Comparison of ENCODE assay signal across 13 cellular contexts in genomic region chr1:245645894-245646293, GRCh38.
DNase-seq lines count a peak whose midpoint lies in the region; ATAC-seq and TF ChIP-seq lines count a peak whose summit lies in the region.
"Had no signal": no experiment of that assay in that cellular context is flagged by ENCODE, and none has a peak within 500 bp of the region (broad histone marks: within the 10 kb centered on the region; RNA-seq: fewer than 3 reads in every experiment).

No MANE protein-coding gene starts in this region.

- POLR2A ChIA-PET in HEK293T (lab: Yijun Ruan, JAX), result no interaction called here

- no peak overlapping the region for H3K4me3 Mint-ChIP-seq in activated naive CD4-positive, alpha-beta T cell treated with anti-CD3 and anti-CD28 coated beads, Interleukin-2, amount 10 ng/mL, durations not matched to agents 7 days and 5 days
- no peak overlapping the region for H3K4me3 Mint-ChIP-seq in activated CD4-positive, alpha-beta T cell treated with anti-CD3 and anti-CD28 coated beads, Interleukin-2, amount 10 ng/mL, durations not matched to agents 24 days and 14 days
- H3K4me3 Mint-ChIP-seq: activated T-cell treated with anti-CD3 and anti-CD28 coated beads, Interleukin-2, amount 50 U/mL, for 72 hours had no signal

- TF ChIP-seq CTCF in GM12875 (IDR thresholded peaks at IDR 0.05; ENCODE audit: borderline replicate concordance, insufficient read depth, low read depth, low read length), result no peak

- H3K27ac Mint-ChIP-seq in activated naive CD4-positive, alpha-beta T cell treated with anti-CD3 and anti-CD28 coated beads, Interleukin-2, amount 10 ng/mL, durations not matched to agents 7 days and 5 days, result no peak overlapping the region
- H3K27ac Mint-ChIP-seq in activated CD4-positive, alpha-beta T cell treated with anti-CD3 and anti-CD28 coated beads, Interleukin-2, amount 10 ng/mL, durations not matched to agents 24 days and 14 days, result no peak overlapping the region
- H3K27ac Mint-ChIP-seq: activated T-cell treated with anti-CD3 and anti-CD28 coated beads, Interleukin-2, amount 50 U/mL, for 72 hours had no signal

- H3K4me1 Mint-ChIP-seq in activated naive CD4-positive, alpha-beta T cell treated with anti-CD3 and anti-CD28 coated beads, Interleukin-2, amount 10 ng/mL, durations not matched to agents 7 days and 5 days, result no peaks in the 10 kb centered on the region
- peaks cover 2% of the 10 kb centered on the region for H3K4me1 Mint-ChIP-seq in activated CD4-positive, alpha-beta T cell treated with anti-CD3 and anti-CD28 coated beads, Interleukin-2, amount 10 ng/mL, durations not matched to agents 24 days and 14 days

- peaks cover 14% of the 10 kb centered on the region for H3K9me3 Mint-ChIP-seq in activated naive CD4-positive, alpha-beta T cell treated with anti-CD3 and anti-CD28 coated beads, Interleukin-2, amount 10 ng/mL, durations not matched to agents 7 days and 5 days
- peaks cover 11% of the 10 kb centered on the region for H3K9me3 Mint-ChIP-seq in activated CD4-positive, alpha-beta T cell treated with anti-CD3 and anti-CD28 coated beads, Interleukin-2, amount 10 ng/mL, durations not matched to agents 24 days and 14 days

- H3K4me3 ChIP-seq in GM12875 (ENCODE audit: low read depth, low read length), result peak overlapping the region; percentile 46
- H3K4me3 ChIP-seq: lung had no signal

- CTCF ChIA-PET in activated naive CD4-positive, alpha-beta T cell treated with anti-CD3 and anti-CD28 coated beads, Interleukin-2, amount 10 ng/mL, durations not matched to agents 7 days and 5 days (lab: Charles Lee), result no interaction called here
- CTCF ChIA-PET in HEK293T (lab: Yijun Ruan, JAX), result no interaction called here

- intact Hi-C loops in activated CD4-positive, alpha-beta T cell treated with anti-CD3 and anti-CD28 coated beads, Interleukin-2, amount 10 ng/mL, durations not matched to agents 24 days and 14 days (cut with micrococcal nuclease), result no loop called here

- ATAC-seq in GM19043 (IDR thresholded peaks at IDR 0.05; ENCODE audit: low read depth, unreplicated experiment) (peak; percentile 54), HG02678 (IDR thresholded peaks at IDR 0.05; ENCODE audit: unreplicated experiment) (peak; percentile 72), HG03575 (IDR thresholded peaks at IDR 0.05; ENCODE audit: extremely low read depth, insufficient number of reproducible peaks, low FRiP score, unreplicated experiment) (peak; percentile 57)

- DNase-seq in activated naive CD4-positive, alpha-beta T cell treated with anti-CD3 and anti-CD28 coated beads, Interleukin-2, amount 10 ng/mL, durations not matched to agents 7 days and 5 days, result no peak
- DNase-seq in activated CD4-positive, alpha-beta T cell treated with anti-CD3 and anti-CD28 coated beads, Interleukin-2, amount 10 ng/mL, durations not matched to agents 24 days and 14 days, result no peak
- DNase-seq in HEK293T (ENCODE audit: extremely low spot score) (no peak), NCI-H345 (lab: John Stamatoyannopoulos, UW) (no peak)
- DNase-seq: activated T-cell treated with anti-CD3 and anti-CD28 coated beads, Interleukin-2, amount 50 U/mL, for 72 hours; AML-193; hippocampal formation; NCI-H2171 treated with DMSO at 0.1 percent for 48 hours had no signal

- no peaks in the 10 kb centered on the region for H3K36me3 Mint-ChIP-seq in activated naive CD4-positive, alpha-beta T cell treated with anti-CD3 and anti-CD28 coated beads, Interleukin-2, amount 10 ng/mL, durations not matched to agents 7 days and 5 days
- no peaks in the 10 kb centered on the region for H3K36me3 Mint-ChIP-seq in activated CD4-positive, alpha-beta T cell treated with anti-CD3 and anti-CD28 coated beads, Interleukin-2, amount 10 ng/mL, durations not matched to agents 24 days and 14 days (ENCODE audit: low read depth)

- H3K27me3 Mint-ChIP-seq in activated naive CD4-positive, alpha-beta T cell treated with anti-CD3 and anti-CD28 coated beads, Interleukin-2, amount 10 ng/mL, durations not matched to agents 7 days and 5 days, result peaks cover 7% of the 10 kb centered on the region
- no peaks in the 10 kb centered on the region for H3K27me3 Mint-ChIP-seq in activated CD4-positive, alpha-beta T cell treated with anti-CD3 and anti-CD28 coated beads, Interleukin-2, amount 10 ng/mL, durations not matched to agents 24 days and 14 days

TF ChIP-seq in HEK293T, 16 proteins besides CTCF, POLR2A, EP300 and RAD21:
- TF ChIP-seq ARNT (IDR thresholded peaks at IDR 0.05) (no peak), ELF4 (IDR thresholded peaks at IDR 0.05) (no peak), BHLHE40 (IDR thresholded peaks at IDR 0.05; ENCODE audit: borderline replicate concordance) (no peak), L3MBTL2 (conservative IDR thresholded peaks at IDR 0.05) (no peak), NFRKB (IDR thresholded peaks at IDR 0.05) (no peak), TARDBP (IDR thresholded peaks at IDR 0.05) (no peak), CTBP1 (IDR thresholded peaks at IDR 0.05; ENCODE audit: borderline replicate concordance) (no peak), FOXM1 (IDR thresholded peaks at IDR 0.05; ENCODE audit: borderline replicate concordance) (no peak), FOXA1 (IDR thresholded peaks at IDR 0.05) (no peak), SP1 (IDR thresholded peaks at IDR 0.05) (no peak), HDGF (IDR thresholded peaks at IDR 0.05; ENCODE audit: borderline replicate concordance) (no peak), SUZ12 (IDR thresholded peaks at IDR 0.05) (no peak), FOXK2 (IDR thresholded peaks at IDR 0.05) (no peak), ZNF384 (IDR thresholded peaks at IDR 0.05) (no peak), LEF1 (IDR thresholded peaks at IDR 0.05; ENCODE audit: borderline replicate concordance) (no peak)
